In the genomic region with DNA sequence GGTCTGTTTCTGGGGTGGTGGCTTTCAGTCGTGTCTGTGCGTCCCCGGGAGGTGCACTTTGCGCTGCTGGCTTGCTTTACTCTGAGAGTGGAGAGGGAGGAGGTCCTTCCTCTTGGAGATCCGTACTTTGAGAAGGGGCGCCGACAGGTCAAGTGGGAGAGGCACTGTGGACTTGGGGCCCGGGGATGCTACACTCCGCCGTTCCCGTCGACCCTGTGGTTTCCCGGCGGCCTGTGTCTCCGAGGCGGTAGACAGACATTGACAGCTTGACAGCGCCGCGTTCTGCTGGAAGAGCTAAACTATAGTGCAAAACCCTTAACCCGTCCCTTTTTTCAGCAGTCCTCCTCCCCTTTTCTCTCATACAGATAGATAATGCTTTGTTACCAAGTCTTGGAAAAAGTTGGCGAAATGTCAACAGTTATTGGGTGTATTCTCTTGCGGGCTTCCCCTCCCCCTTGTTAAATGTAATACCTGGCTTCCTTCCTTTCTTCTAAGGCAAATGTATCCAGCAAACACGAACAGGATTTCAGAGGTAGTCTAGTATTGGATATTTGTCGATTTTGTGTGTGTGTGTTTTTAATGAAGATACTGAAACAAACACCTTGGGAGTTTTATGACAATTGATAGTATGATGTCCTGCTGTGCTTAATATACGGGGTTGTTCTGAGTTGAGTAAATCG, we compare ENCODE assay signal across 8 cellular contexts. TPM values are rescaled to one million over a fixed set of nuclear protein-coding genes. Genes with fewer than 3 reads are reported as not detected.
A peak's percentile ranks its signal among the peaks of the same experiment; 100 is the strongest.
DNase-seq lines count a peak whose midpoint lies in the region; ATAC-seq and TF ChIP-seq lines count a peak whose summit lies in the region.

No MANE protein-coding gene starts in this region.

- peak overlapping the region; percentile 96 to 98 for H3K27ac ChIP-seq in thoracic aorta

- H3K9ac ChIP-seq in mucosa of stomach (ENCODE audit: low read length) = peak overlapping the region; percentile 97

- DNase-seq in activated T-cell treated with anti-CD3 and anti-CD28 coated beads for 24 hours (ENCODE audit: low read depth) (peak; percentile 8), NCI-H2227 (lab: John Stamatoyannopoulos, UW; ENCODE audit: unreplicated experiment) (peak; percentile 38), thoracic aorta (ENCODE audit: low spot score) (no peak)
- DNase-seq in activated T-cell treated with anti-CD3 and anti-CD28 coated beads, Interleukin-2, amount 50 U/mL, for 1 hour = no peak
- DNase-seq in activated CD8-positive, alpha-beta memory T cell treated with anti-CD3 and anti-CD28 coated beads, Interleukin-2, amount 50 U/mL, for 1 hour (ENCODE audit: extremely low read depth) = peak; percentile 4

- H3K36me3 ChIP-seq in mucosa of stomach (ENCODE audit: control insufficient read depth, insufficient read depth, low read length) (peaks cover 3% of the 10 kb centered on the region), thoracic aorta (peaks cover 13% of the 10 kb centered on the region)

- H3K4me1 ChIP-seq in mucosa of stomach (ENCODE audit: control insufficient read depth, insufficient read depth, low read length) (peaks cover 55% of the 10 kb centered on the region), thoracic aorta (ENCODE audit: control insufficient read depth in 1 of 2, low read depth in 2 of 2) (peaks cover 45 to 70% of the 10 kb centered on the region in 2 donors)

- no peak for TF ChIP-seq CTCF in thoracic aorta (IDR thresholded peaks at IDR 0.05)

- H3K27me3 ChIP-seq in mucosa of stomach (ENCODE audit: control insufficient read depth, insufficient read depth, low read length) (peaks cover 17% of the 10 kb centered on the region), thoracic aorta (replicated peaks; ENCODE audit: insufficient read depth) (no peaks in the 10 kb centered on the region)

- H3K4me3 ChIP-seq in mucosa of stomach (ENCODE audit: low read length) = peak overlapping the region; percentile 71
- peak overlapping the region; percentile 83 for H3K4me3 ChIP-seq in thoracic aorta

- no peaks in the 10 kb centered on the region for H3K9me3 ChIP-seq in mucosa of stomach (ENCODE audit: control insufficient read depth, low read length)
- H3K9me3 ChIP-seq in thoracic aorta = no peaks in the 10 kb centered on the region

- ATAC-seq in esophagus mucosa (peak; percentile 2), thoracic aorta (ENCODE audit: insufficient number of reproducible peaks, low FRiP score, low read depth) (no peak), GM19395 (IDR thresholded peaks at IDR 0.05; ENCODE audit: unreplicated experiment) (no peak)

RNA-seq across cellular contexts. Expression of a gene that starts 6.6 kb away (rescaled TPM):
- total RNA-seq in esophagus mucosa (28.3 TPM), thoracic aorta (1,000 to 10,000 TPM in 1 of 2 donors, 100 to 1,000 TPM in 1; 927 to 1,440 TPM)

Comparison
In these comparisons a context has a peak if more than half of its experiments do, and no peak if none do; other contexts are left out.
1. DNase-seq: peak in activated T-cell treated with anti-CD3 and anti-CD28 coated beads for 24 hours (single experiment), NCI-H2227 (single experiment) and activated CD8-positive, alpha-beta memory T cell treated with anti-CD3 and anti-CD28 coated beads, Interleukin-2, amount 50 U/mL, for 1 hour (single experiment); none in activated T-cell treated with anti-CD3 and anti-CD28 coated beads, Interleukin-2, amount 50 U/mL, for 1 hour (single experiment) and thoracic aorta (single experiment).
2. RNA of a gene that starts 6.6 kb away (total RNA-seq): 927 to 1,440 TPM in thoracic aorta; 28.3 TPM in esophagus mucosa (single experiment); every median in the first group is over 10 times any median in the second.